ENCODE assay signal across 8 cellular contexts in genomic region chr5:69234457-69235268, GRCh38. TPM values are rescaled to one million over a fixed set of nuclear protein-coding genes. Genes with fewer than 3 reads are reported as not detected.
DNase-seq lines count a peak whose midpoint lies in the region; ATAC-seq, FAIRE-seq and TF ChIP-seq lines count a peak whose summit lies in the region.

Gene CDK7, plus strand, starts transcription at chr5:69234886. Its CDS starts 90 bp downstream, at chr5:69234976.

- peak in 3 of 4 donors; percentile 33 to 63 (median 54) for TF ChIP-seq POLR2A in esophagus squamous epithelium (IDR thresholded peaks at IDR 0.05)

- intact Hi-C loops in esophagus squamous epithelium (cut with DNase I): no loop called here

- H3K36me3 ChIP-seq in KOPT-K1 (ENCODE audit: insufficient read depth, low read length) (peaks cover 35% of the 10 kb centered on the region), esophagus squamous epithelium (peaks cover 0 to 18% (median 3%) of the 10 kb centered on the region in 3 donors)

- no peaks in the 10 kb centered on the region for H3K27me3 Mint-ChIP-seq in activated T-cell treated with anti-CD3 and anti-CD28 coated beads, Interleukin-2, amount 50 U/mL, for 72 hours (ENCODE audit: low read depth)

- H3K27me3 ChIP-seq in esophagus squamous epithelium: no peaks in the 10 kb centered on the region

- ATAC-seq in GM21786 (IDR thresholded peaks at IDR 0.05; ENCODE audit: unreplicated experiment): peak; percentile 99
- peak; percentile 100 for ATAC-seq in activated T-cell treated with anti-CD3 and anti-CD28 coated beads, Interleukin-2, amount 50 U/mL, for 72 hours (replicated peaks in 1 of 2)

- TF ChIP-seq CTCF in esophagus squamous epithelium (IDR thresholded peaks at IDR 0.05): peak in 1 of 6 experiments; percentile 11

- H3K4me1 Mint-ChIP-seq in activated T-cell treated with anti-CD3 and anti-CD28 coated beads, Interleukin-2, amount 50 U/mL, for 72 hours (ENCODE audit: low read depth): peaks cover 50% of the 10 kb centered on the region

- H3K4me3 ChIP-seq in esophagus squamous epithelium: peak within 1 kb of the TSS; percentile 68 to 96 (median 80)

- no peaks in the 10 kb centered on the region for H3K9me3 Mint-ChIP-seq in activated T-cell treated with anti-CD3 and anti-CD28 coated beads, Interleukin-2, amount 50 U/mL, for 72 hours

- no peak for FAIRE-seq in RCC 7860 (lab: Jason Lieb, UNC)

- peaks cover 2 to 19% of the 10 kb centered on the region in 2 donors for H3K36me3 Mint-ChIP-seq in activated T-cell treated with anti-CD3 and anti-CD28 coated beads, Interleukin-2, amount 50 U/mL, for 72 hours (ENCODE audit: insufficient read depth in 2 of 2)

- H3K4me1 ChIP-seq in esophagus squamous epithelium: peaks cover 13 to 78% (median 23%) of the 10 kb centered on the region in 3 donors

- no peaks in the 10 kb centered on the region for H3K9me3 ChIP-seq in KOPT-K1 (ENCODE audit: insufficient read depth, low read length, poor library complexity, severe bottlenecking)
- no peaks in the 10 kb centered on the region for H3K9me3 ChIP-seq in esophagus squamous epithelium

- H3K27ac ChIP-seq in KOPT-K1 (ENCODE audit: low read depth, low read length, poor library complexity, severe bottlenecking) (peak within 1 kb of the TSS; percentile 66), esophagus squamous epithelium (peak within 1 kb of the TSS; percentile 88 to 96 (median 90))

- H3K4me3 Mint-ChIP-seq in activated T-cell treated with anti-CD3 and anti-CD28 coated beads, Interleukin-2, amount 50 U/mL, for 72 hours: peak within 1 kb of the TSS; percentile 94 to 97

- DNase-seq in DMS79 (lab: John Stamatoyannopoulos, UW) (peak; percentile 72), RCC 7860 (ENCODE audit: low spot score) (peak; percentile 64), esophagus squamous epithelium (lab: John Stamatoyannopoulos, UW) (peak; percentile 78), myocyte (ENCODE audit: low read depth) (peak; percentile 96)
- peak; percentile 92 to 95 for DNase-seq in activated T-cell treated with anti-CD3 and anti-CD28 coated beads, Interleukin-2, amount 50 U/mL, for 72 hours
- peak; percentile 87 for DNase-seq in stimulated activated CD8-positive, alpha-beta memory T cell treated with anti-CD3 and anti-CD28 coated beads, Interleukin-7, amount 100 ng/mL, for 48 hours (ENCODE audit: extremely low read depth in 1 of 2, low read depth in 1 of 2)

- 0 to 2% methylated on average over 19 to 39 of the region's 49 CpGs for WGBS in esophagus squamous epithelium, 2 donors

- H3K27ac Mint-ChIP-seq in activated T-cell treated with anti-CD3 and anti-CD28 coated beads, Interleukin-2, amount 50 U/mL, for 72 hours: peak within 1 kb of the TSS; percentile 68

RNA-seq across cellular contexts. Expression of gene CDK7, which starts in this region (rescaled TPM):
- 10 to 100 TPM; 52.2 to 67.3 TPM for total RNA-seq in activated T-cell treated with anti-CD3 and anti-CD28 coated beads, Interleukin-2, amount 50 U/mL, for 72 hours
- 10 to 100 TPM; 21.8 to 40.7 (median 32.2) TPM for total RNA-seq in esophagus squamous epithelium
- total RNA-seq in myocyte: 21.7 and 24.6 TPM in 2 replicates
- 42.7 TPM for polyA plus RNA-seq in myocyte (2012)

Comparison
In these comparisons a context has a peak if more than half of its experiments do, and no peak if none do; other contexts are left out.
1. Peak in every context shown above with its lines: DNase-seq, ATAC-seq, H3K4me3 ChIP-seq and H3K27ac ChIP-seq.